In genomic region chr1:214404571-214405213, GRCh38 we compare ENCODE assay signal across 11 cellular contexts.
DNase-seq lines count a peak whose midpoint lies in the region; ATAC-seq and TF ChIP-seq lines count a peak whose summit lies in the region.
"Had no signal": no experiment of that assay in that cellular context is flagged by ENCODE, and none has a peak within 500 bp of the region (broad histone marks: within the 10 kb centered on the region; RNA-seq: fewer than 3 reads in every experiment).

No MANE protein-coding gene starts in this region.

- H3K27me3 ChIP-seq in aorta (ENCODE audit: control insufficient read depth in 1 of 2, insufficient read depth in 2 of 2, low read length in 1 of 2), result no peaks in the 10 kb centered on the region

- ATAC-seq in natural killer cell treated with Interleukin-12 subunit alpha and Interleukin-12 subunit beta and Interleukin-15 and Interleukin-18, amount 100 ng/mL, for 72 hours, result no peak
- ATAC-seq in natural killer cell (no peak), aorta (ENCODE audit: low FRiP score) (no peak)

- peak overlapping the region in 1 of 2 donors; percentile 32 for H3K27ac Mint-ChIP-seq in natural killer cell treated with Interleukin-12 subunit alpha and Interleukin-12 subunit beta and Interleukin-15 and Interleukin-18, amount 100 ng/mL, for 72 hours
- no peak overlapping the region for H3K27ac Mint-ChIP-seq in natural killer cell

- intact Hi-C loops in natural killer cell (cut with micrococcal nuclease), result no loop called here
- intact Hi-C loops in aorta (cut with DNase I), result no loop called here

- no peaks in the 10 kb centered on the region for H3K36me3 Mint-ChIP-seq in natural killer cell treated with Interleukin-12 subunit alpha and Interleukin-12 subunit beta and Interleukin-15 and Interleukin-18, amount 100 ng/mL, for 72 hours
- H3K36me3 Mint-ChIP-seq in natural killer cell, result no peaks in the 10 kb centered on the region

- H3K4me1 Mint-ChIP-seq in natural killer cell treated with Interleukin-12 subunit alpha and Interleukin-12 subunit beta and Interleukin-15 and Interleukin-18, amount 100 ng/mL, for 72 hours (ENCODE audit: low read depth in 2 of 2), result peaks cover 13 to 29% of the 10 kb centered on the region in 2 donors
- H3K4me1 Mint-ChIP-seq in natural killer cell, result peaks cover 9 to 10% of the 10 kb centered on the region in 2 donors
- H3K4me1 Mint-ChIP-seq: nephron had no signal

- no peak overlapping the region for H3K27ac ChIP-seq in aorta (ENCODE audit: low read depth in 1 of 2, low read length in 2 of 2)

- peaks cover 2% of the 10 kb centered on the region for H3K9me3 Mint-ChIP-seq in natural killer cell treated with Interleukin-12 subunit alpha and Interleukin-12 subunit beta and Interleukin-15 and Interleukin-18, amount 100 ng/mL, for 72 hours
- no peaks in the 10 kb centered on the region for H3K9me3 Mint-ChIP-seq in natural killer cell
- H3K9me3 Mint-ChIP-seq: nephron had no signal

- peak overlapping the region; percentile 44 for H3K4me3 Mint-ChIP-seq in natural killer cell treated with Interleukin-12 subunit alpha and Interleukin-12 subunit beta and Interleukin-15 and Interleukin-18, amount 100 ng/mL, for 72 hours
- H3K4me3 Mint-ChIP-seq in natural killer cell, result no peak overlapping the region
- H3K4me3 Mint-ChIP-seq: nephron had no signal

- H3K4me3 ChIP-seq in epithelial cell of esophagus (ENCODE audit: low read length) (no peak overlapping the region), aorta (ENCODE audit: low read length in 2 of 2) (no peak overlapping the region)

- 84 to 88% methylated on average over 9 of the region's 9 CpGs for WGBS in aorta, 2 donors

- peaks cover 0 to 2% of the 10 kb centered on the region in 2 donors for H3K4me1 ChIP-seq in aorta (ENCODE audit: control insufficient read depth in 1 of 2, insufficient read depth in 2 of 2, low read length in 2 of 2)

- in situ Hi-C loops in KBM-7 (cut with MboI; ENCODE audit: low pct_unique_long_range_greater_than_20kb, low sequenced_read_pairs), result no loop called here

- no peak for TF ChIP-seq CTCF in natural killer cell (IDR thresholded peaks at IDR 0.05)
- TF ChIP-seq CTCF in epithelial cell of esophagus (IDR thresholded peaks at IDR 0.05; ENCODE audit: insufficient read depth, low read depth, low read length, missing control alignments), result no peak

- H3K27me3 Mint-ChIP-seq in natural killer cell treated with Interleukin-12 subunit alpha and Interleukin-12 subunit beta and Interleukin-15 and Interleukin-18, amount 100 ng/mL, for 72 hours, result peaks cover 0 to 3% of the 10 kb centered on the region in 2 donors
- no peaks in the 10 kb centered on the region for H3K27me3 Mint-ChIP-seq in natural killer cell (ENCODE audit: low read depth in 2 of 2)

- H3K36me3 ChIP-seq in aorta (ENCODE audit: control insufficient read depth in 1 of 2, insufficient read depth in 2 of 2, low read length in 1 of 2), result no peaks in the 10 kb centered on the region

- DNase-seq in natural killer cell treated with Interleukin-12 subunit alpha and Interleukin-12 subunit beta and Interleukin-15 and Interleukin-18, amount 100 ng/mL, for 72 hours (ENCODE audit: low spot score), result no peak
- no peak for DNase-seq in natural killer cell
- peak; percentile 16 for DNase-seq in KBM-7
- peak; percentile 90 for DNase-seq in epithelial cell of esophagus (ENCODE audit: low read depth)
- DNase-seq in NCI-H1436 treated with DMSO at 0.1 percent for 48 hours (lab: John Stamatoyannopoulos, UW), result no peak
- no peak for DNase-seq in aorta
- DNase-seq in stimulated activated CD4-positive, alpha-beta T cell treated with anti-CD3 and anti-CD28 coated beads, Interleukin-15, amount 100 ng/mL, for 24 hours, result no peak
- no peak for DNase-seq in KG1 (lab: John Stamatoyannopoulos, UW)
- DNase-seq: activated CD4-positive, alpha-beta T cell treated with anti-CD3 and anti-CD28 coated beads, Interleukin-2, amount 50 U/mL, for 4 hours; NCI-H2227 treated with DMSO at 0.1 percent for 48 hours had no signal

- no peaks in the 10 kb centered on the region for H3K9me3 ChIP-seq in aorta (ENCODE audit: control insufficient read depth, low read length)

Comparison
In these comparisons a context has a peak if more than half of its experiments do, and no peak if none do; other contexts are left out.
1. DNase-seq: peak in KBM-7 (single experiment) and epithelial cell of esophagus (single experiment); none in natural killer cell treated with Interleukin-12 subunit alpha and Interleukin-12 subunit beta and Interleukin-15 and Interleukin-18, amount 100 ng/mL, for 72 hours (single experiment), natural killer cell (single experiment), NCI-H1436 treated with DMSO at 0.1 percent for 48 hours (single experiment), aorta (0 of 2), stimulated activated CD4-positive, alpha-beta T cell treated with anti-CD3 and anti-CD28 coated beads, Interleukin-15, amount 100 ng/mL, for 24 hours (single experiment) and KG1 (single experiment).